ENCODE assay signal across 13 cellular contexts in genomic region chr2:79936715-79937114, GRCh38.
"Had no signal": no experiment of that assay in that cellular context is flagged by ENCODE, and none has a peak within 500 bp of the region (broad histone marks: within the 10 kb centered on the region; RNA-seq: fewer than 3 reads in every experiment).

No MANE protein-coding gene starts in this region.

- H3K4me1 ChIP-seq: adrenal gland, breast epithelium, colonic mucosa had no signal

- H3K27me3 ChIP-seq: adrenal gland, breast epithelium, colonic mucosa had no signal

- ATAC-seq: activated CD4-positive, CD25-positive, alpha-beta regulatory T cell treated with anti-CD3 and anti-CD28 coated beads, Interleukin-2, amount 50 U/mL, for 24 hours; activated CD8-positive, alpha-beta T cell treated with anti-CD3 and anti-CD28 coated beads, Interleukin-2, amount 10 ng/mL, durations not matched to agents 7 days and 5 days had no signal

- H3K9me3 ChIP-seq: adrenal gland, breast epithelium, colonic mucosa had no signal

- H3K4me3 ChIP-seq: adrenal gland, breast epithelium, colonic mucosa had no signal

- H3K36me3 ChIP-seq: adrenal gland, breast epithelium, colonic mucosa had no signal

- H3K27ac ChIP-seq: adrenal gland, breast epithelium, colonic mucosa had no signal

- DNase-seq: activated CD4-positive, alpha-beta T cell treated with anti-CD3 and anti-CD28 coated beads, Interleukin-2, amount 50 U/mL, for 4 hours; activated CD8-positive, alpha-beta memory T cell treated with anti-CD3 and anti-CD28 coated beads, Interleukin-2, amount 50 U/mL, for 48 hours; activated CD8-positive, alpha-beta T cell treated with anti-CD3 and anti-CD28 coated beads, Interleukin-2, amount 10 ng/mL, durations not matched to agents 7 days and 5 days; activated naive CD4-positive, alpha-beta T cell treated with anti-CD3 and anti-CD28 coated beads, Interleukin-2, amount 50 U/mL, for 16 hours; activated naive CD8-positive, alpha-beta T cell treated with anti-CD3 and anti-CD28 coated beads, Interleukin-2, amount 10 ng/mL, durations not matched to agents 7 days and 5 days; activated T-cell treated with anti-CD3 and anti-CD28 coated beads, Interleukin-2, amount 50 U/mL, for 1 hour; NCI-H1436 treated with DMSO at 0.1 percent for 48 hours; NCI-H187; T-helper 1 cell had no signal
